Comparison of ENCODE assay signal across 8 cellular contexts in the genomic region with DNA sequence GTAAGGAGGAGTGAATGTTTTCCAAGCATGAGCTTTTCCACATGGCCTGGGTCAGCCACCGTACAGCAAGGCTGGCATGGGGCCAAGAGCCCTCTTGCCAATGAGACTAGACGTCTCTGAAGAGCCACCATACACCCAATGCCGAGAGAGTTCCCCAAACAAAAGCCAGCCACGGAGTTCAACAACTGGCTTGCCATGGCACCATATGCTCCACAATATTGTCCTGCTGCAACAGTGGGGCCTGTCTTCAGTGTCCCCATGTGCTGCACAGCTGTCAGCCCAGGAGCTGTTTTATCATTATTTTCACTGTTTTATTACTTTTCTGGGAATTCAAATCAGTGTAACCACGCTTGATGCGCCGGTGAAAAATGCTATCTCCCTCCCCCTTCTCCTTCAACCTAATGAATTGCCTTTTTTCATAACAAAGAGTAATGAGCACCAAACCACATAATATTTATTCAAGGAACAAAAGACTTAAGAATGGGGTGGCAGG.
DNase-seq lines count a peak whose midpoint lies in the region; ATAC-seq lines count a peak whose summit lies in the region.

No MANE protein-coding gene starts in this region.

- no peak for ATAC-seq in HG02623 (IDR thresholded peaks at IDR 0.05; ENCODE audit: unreplicated experiment)

- H3K4me1 ChIP-seq in HAP-1, result peaks cover 36% of the 10 kb centered on the region

- DNase-seq in HAP-1 (ENCODE audit: low spot score in 2 of 2), result peak; percentile 73 to 82
- peak; percentile 93 to 96 for DNase-seq in NCI-H524 (lab: John Stamatoyannopoulos, UW)
- peak; percentile 33 for DNase-seq in fibroblast of peridontal ligament (ENCODE audit: extremely low read depth)
- peak; percentile 69 for DNase-seq in retina
- DNase-seq in stimulated activated naive CD4-positive, alpha-beta T cell (lab: John Stamatoyannopoulos, UW), result no peak
- no peak for DNase-seq in 8988T
- DNase-seq in activated gamma-delta T cell treated with Interleukin-2 at 50 U/mL for 16 hours, result no peak

- H3K9me3 ChIP-seq in HAP-1, result no peaks in the 10 kb centered on the region

- in situ Hi-C loops in HAP-1 (cut with MboI; ENCODE audit: low sequenced_read_pairs), result no loop called here

- no peaks in the 10 kb centered on the region for H3K27me3 ChIP-seq in HAP-1 (ENCODE audit: low read depth)

- H3K4me3 ChIP-seq in HAP-1, result no peak overlapping the region

- H3K36me3 ChIP-seq in HAP-1 (replicated peaks), result no peaks in the 10 kb centered on the region

Comparison
In these comparisons a context has a peak if more than half of its experiments do, and no peak if none do; other contexts are left out.
1. DNase-seq: peak in HAP-1 (2 of 2), NCI-H524 (2 of 2), fibroblast of peridontal ligament (single experiment) and retina (single experiment); none in stimulated activated naive CD4-positive, alpha-beta T cell (0 of 6), 8988T (single experiment) and activated gamma-delta T cell treated with Interleukin-2 at 50 U/mL for 16 hours (single experiment).